ENCODE assay signal across 23 cellular contexts in genomic region chr9:72979405-72980100, GRCh38. TPM values are rescaled to one million over a fixed set of nuclear protein-coding genes. Genes with fewer than 3 reads are reported as not detected.
DNase-seq lines count a peak whose midpoint lies in the region; ATAC-seq, FAIRE-seq and TF ChIP-seq lines count a peak whose summit lies in the region.
"Had no signal": no experiment of that assay in that cellular context is flagged by ENCODE, and none has a peak within 500 bp of the region (broad histone marks: within the 10 kb centered on the region; RNA-seq: fewer than 3 reads in every experiment).

No MANE protein-coding gene starts in this region.

- H3K9me3 ChIP-seq in K562 (replicated peaks; ENCODE audit: control insufficient read depth, insufficient read depth, low read depth, low read length) (no peaks in the 10 kb centered on the region), sigmoid colon (no peaks in the 10 kb centered on the region), SJCRH30 (replicated peaks) (no peaks in the 10 kb centered on the region)
- H3K9me3 ChIP-seq: neutrophil, psoas muscle, vagina had no signal

- TF ChIP-seq EP300 in K562 (IDR thresholded peaks at IDR 0.05; ENCODE audit: low read length) (no peak), sigmoid colon (IDR thresholded peaks at IDR 0.05) (no peak)

- H4K20me1 ChIP-seq in K562 (replicated peaks; ENCODE audit: control insufficient read depth, insufficient read depth, low read length), result no peaks in the 10 kb centered on the region

- in situ Hi-C loops in Caki2 (cut with HindIII; ENCODE audit: low pct_unique_long_range_greater_than_20kb, low sequenced_read_pairs), result no loop called here
- in situ Hi-C loops in K562 (cut with MboI), result no loop called here

- no peak overlapping the region for H2AFZ ChIP-seq in K562 (ENCODE audit: low read depth, low read length)

- no peak overlapping the region for H3K27ac ChIP-seq in K562 (ENCODE audit: extremely low read depth, low read depth, low read length)
- peak overlapping the region in 3 of 4 donors; percentile 6 to 40 (median 9) for H3K27ac ChIP-seq in sigmoid colon
- H3K27ac ChIP-seq in SJCRH30, result no peak overlapping the region
- H3K27ac ChIP-seq: neutrophil, psoas muscle, vagina had no signal

- no peak for TF ChIP-seq RAD21 in K562 (CRISPR knock-in tag; conservative IDR thresholded peaks at IDR 0.05 in 1 of 2, IDR thresholded peaks at IDR 0.05 in 1 of 2)

- no peaks in the 10 kb centered on the region for H3K36me3 Mint-ChIP-seq in activated CD8-positive, alpha-beta T cell treated with anti-CD3 and anti-CD28 coated beads for 36 hours (ENCODE audit: low read depth)

- TF ChIP-seq POLR2A in K562 (conservative IDR thresholded peaks at IDR 0.05) (no peak), sigmoid colon (IDR thresholded peaks at IDR 0.05) (no peak)

- FAIRE-seq in K562 (lab: Jason Lieb, UNC), result no peak
- FAIRE-seq: GM12892 had no signal

- WGBS in K562 (ENCODE audit: insufficient coverage, low coverage, missing lambda C conversion rate), result 20% methylated on average over 1 of the region's 1 CpG
- WGBS in sigmoid colon, 2 donors, result 21 to 74% methylated on average over 1 of the region's 1 CpG

- H3K36me3 ChIP-seq in K562 (ENCODE audit: control insufficient read depth, insufficient read depth, low read length), result no peaks in the 10 kb centered on the region
- H3K36me3 ChIP-seq in sigmoid colon, result no peaks in the 10 kb centered on the region
- no peaks in the 10 kb centered on the region for H3K36me3 ChIP-seq in SJCRH30
- H3K36me3 ChIP-seq: neutrophil, vagina had no signal

- BruUV-seq in K562 (replicated peaks; lab: Mats Ljungman, UMichigan), result no TSS peak

- POLR2A ChIA-PET in K562 (lab: Yijun Ruan, JAX), result no interaction called here
- POLR2A ChIA-PET in activated CD8-positive, alpha-beta T cell treated with anti-CD3 and anti-CD28 coated beads for 36 hours (lab: Charles Lee), result no interaction called here

- no peak overlapping the region for H3K4me3 Mint-ChIP-seq in activated CD8-positive, alpha-beta T cell treated with anti-CD3 and anti-CD28 coated beads for 36 hours
- H3K4me3 Mint-ChIP-seq: activated CD4-positive, alpha-beta T cell treated with anti-CD3 and anti-CD28 coated beads, Interleukin-2, amount 10 ng/mL, durations not matched to agents 7 days and 5 days; H9; T-helper 17 cell had no signal

- H3K9me3 Mint-ChIP-seq in activated CD8-positive, alpha-beta T cell treated with anti-CD3 and anti-CD28 coated beads for 36 hours, result no peaks in the 10 kb centered on the region
- H3K9me3 Mint-ChIP-seq: activated CD4-positive, alpha-beta T cell treated with anti-CD3 and anti-CD28 coated beads, Interleukin-2, amount 10 ng/mL, durations not matched to agents 7 days and 5 days; H9 had no signal

- H3K4me2 ChIP-seq in K562 (ENCODE audit: insufficient read depth, low read length), result no peak overlapping the region

- no peaks in the 10 kb centered on the region for H3K27me3 ChIP-seq in K562 (ENCODE audit: control insufficient read depth in 2 of 2, insufficient read depth in 2 of 2, low read length in 2 of 2)
- no peaks in the 10 kb centered on the region for H3K27me3 ChIP-seq in sigmoid colon
- H3K27me3 ChIP-seq in SJCRH30, result no peaks in the 10 kb centered on the region
- H3K27me3 ChIP-seq: neutrophil, vagina had no signal

- H3K27me3 Mint-ChIP-seq in activated CD8-positive, alpha-beta T cell treated with anti-CD3 and anti-CD28 coated beads for 36 hours, result no peaks in the 10 kb centered on the region
- H3K27me3 Mint-ChIP-seq: activated CD4-positive, alpha-beta T cell treated with anti-CD3 and anti-CD28 coated beads, Interleukin-2, amount 10 ng/mL, durations not matched to agents 7 days and 5 days had no signal

- DNase-seq in Caki2 (ENCODE audit: low read depth) (peak; percentile 10), NCI-H1048 (lab: John Stamatoyannopoulos, UW) (peak; percentile 52), K562 (ENCODE audit: extremely low read depth in 1 of 4, low spot score in 3 of 4) (no peak), sigmoid colon (no peak), SJCRH30 (no peak), mucosa of gallbladder (ENCODE audit: low spot score) (no peak), iPS-NIHi7 (ENCODE audit: extremely low spot score) (no peak)
- no peak for DNase-seq in activated CD8-positive, alpha-beta T cell treated with anti-CD3 and anti-CD28 coated beads for 36 hours
- DNase-seq: activated CD4-positive, alpha-beta T cell treated with anti-CD3 and anti-CD28 coated beads, Interleukin-2, amount 10 ng/mL, durations not matched to agents 7 days and 5 days; activated CD8-positive, alpha-beta memory T cell treated with anti-CD3 and anti-CD28 coated beads, Interleukin-2, amount 50 U/mL, for 4 hours; cortex of kidney; DMS 273 treated with DMSO at 0.1 percent for 48 hours; H9; Karpas-422; NCI-H1105 treated with DMSO at 0.1 percent for 48 hours; NCI-H2107; NCI-H524 treated with DMSO at 0.1 percent for 48 hours; psoas muscle; T-helper 17 cell had no signal

- no peaks in the 10 kb centered on the region for H3K9me1 ChIP-seq in K562 (ENCODE audit: control insufficient read depth, insufficient read depth, low read length)

- no peak overlapping the region for H3K4me3 ChIP-seq in K562
- no peak overlapping the region for H3K4me3 ChIP-seq in sigmoid colon
- H3K4me3 ChIP-seq in SJCRH30, result no peak overlapping the region
- H3K4me3 ChIP-seq: psoas muscle, vagina had no signal

- no peak overlapping the region for H3K27ac Mint-ChIP-seq in activated CD8-positive, alpha-beta T cell treated with anti-CD3 and anti-CD28 coated beads for 36 hours
- H3K27ac Mint-ChIP-seq: activated CD4-positive, alpha-beta T cell treated with anti-CD3 and anti-CD28 coated beads, Interleukin-2, amount 10 ng/mL, durations not matched to agents 7 days and 5 days; H9; T-helper 17 cell had no signal

- no peak for TF ChIP-seq CTCF in K562 (IDR thresholded peaks at IDR 0.05 in 2 of 3, conservative IDR thresholded peaks at IDR 0.05 in 1 of 3; ENCODE audit: insufficient read depth in 2 of 3, low read depth in 1 of 3, low read length in 3 of 3)
- TF ChIP-seq CTCF in sigmoid colon (IDR thresholded peaks at IDR 0.05), result no peak
- no peak for TF ChIP-seq CTCF in activated CD8-positive, alpha-beta T cell treated with anti-CD3 and anti-CD28 coated beads for 36 hours (IDR thresholded peaks at IDR 0.05)

- H3K4me1 Mint-ChIP-seq in activated CD8-positive, alpha-beta T cell treated with anti-CD3 and anti-CD28 coated beads for 36 hours (ENCODE audit: low read depth), result no peaks in the 10 kb centered on the region
- H3K4me1 Mint-ChIP-seq: activated CD4-positive, alpha-beta T cell treated with anti-CD3 and anti-CD28 coated beads, Interleukin-2, amount 10 ng/mL, durations not matched to agents 7 days and 5 days; T-helper 17 cell had no signal

- intact Hi-C loops in K562 (cut with micrococcal nuclease), result no loop called here
- intact Hi-C loops in sigmoid colon (cut with DNase I), result no loop called here
- intact Hi-C loops in activated CD8-positive, alpha-beta T cell treated with anti-CD3 and anti-CD28 coated beads for 36 hours (cut with micrococcal nuclease), result no loop called here

- CTCF ChIA-PET in K562 (lab: Yijun Ruan, JAX; ENCODE audit: low intra/inter-chr PET ratio), result no interaction called here
- CTCF ChIA-PET in activated CD8-positive, alpha-beta T cell treated with anti-CD3 and anti-CD28 coated beads for 36 hours (lab: Charles Lee), result no interaction called here

- H3K4me1 ChIP-seq in K562 (replicated peaks in 1 of 2; ENCODE audit: control insufficient read depth in 2 of 2, insufficient read depth in 2 of 2, low read length in 2 of 2) (no peaks in the 10 kb centered on the region; a peak in 3 of 5 replicates), sigmoid colon (peaks cover 0 to 38% (median 26%) of the 10 kb centered on the region in 4 donors), SJCRH30 (peaks cover 5% of the 10 kb centered on the region)

- no peak overlapping the region for H3K9ac ChIP-seq in K562 (ENCODE audit: insufficient read depth in 1 of 2, low read depth in 2 of 2, low read length in 2 of 2)

- H3K79me2 ChIP-seq in K562 (ENCODE audit: control insufficient read depth, insufficient read depth, low read length), result no peaks in the 10 kb centered on the region

- ATAC-seq in K562, result no peak
- ATAC-seq in activated CD8-positive, alpha-beta T cell treated with anti-CD3 and anti-CD28 coated beads for 36 hours, result no peak
- ATAC-seq: T-helper 17 cell had no signal

TF ChIP-seq in K562, 482 proteins besides CTCF, POLR2A, EP300 and RAD21 (continues in another document):
- TF ChIP-seq, protein P1, sequence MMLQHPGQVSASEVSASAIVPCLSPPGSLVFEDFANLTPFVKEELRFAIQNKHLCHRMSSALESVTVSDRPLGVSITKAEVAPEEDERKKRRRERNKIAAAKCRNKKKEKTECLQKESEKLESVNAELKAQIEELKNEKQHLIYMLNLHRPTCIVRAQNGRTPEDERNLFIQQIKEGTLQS (IDR thresholded peaks at IDR 0.05), result no peak
- TF ChIP-seq, protein P1 (CRISPR knock-in tag; conservative IDR thresholded peaks at IDR 0.05), result no peak

RNA-seq across cellular contexts. Expression of gene ALDH1A1, which starts 26.7 kb away (rescaled TPM):
- total RNA-seq in Caki2 (2014; rRNA removed; shearing (Covaris generic); ENCODE audit: low replicate concordance), result 936 and 953 TPM in 2 replicates
- 1.6 and 2.2 TPM in 2 replicates for total RNA-seq in K562 (2011; cell fraction: chromatin; rRNA removed; ENCODE audit: low replicate concordance)
- 0.26 and 1.2 TPM in 2 replicates for total RNA-seq in K562 (2011; cell fraction: nucleolus; rRNA removed)
- total RNA-seq in K562 (2011; cell fraction: nucleoplasm; rRNA removed), result 1.2 and 1.5 TPM in 2 replicates
- total RNA-seq in K562 (2014; rRNA removed), result 19.8 and 21.0 TPM in 2 replicates
- total RNA-seq in K562 (2014; rRNA removed; fragmentation: Illumina TruSeq; extraction: Trizol), result 32.8 and 38.5 TPM in 2 replicates
- total RNA-seq in K562 (2015; rRNA removed; fragmentation: Illumina TruSeq; extraction: Trizol), result 81.2 and 86.3 TPM in 2 replicates
- total RNA-seq in K562 (2021), result 24.4 and 27.0 TPM in 2 replicates
- 1.3 and 1.8 TPM in 2 replicates for polyA plus RNA-seq in K562 (2011; rRNA removed)
- 0.55 and 0.75 TPM in 2 replicates for polyA plus RNA-seq in K562 (2011; cell fraction: cytosol; rRNA removed)
- 0.41 TPM in 2 replicates for polyA plus RNA-seq in K562 (2011; cell fraction: nucleus; rRNA removed)
- polyA plus RNA-seq in K562 (2012), result 65.5 and 67.1 TPM in 2 replicates
- 26.3 and 29.3 TPM in 2 replicates for polyA plus RNA-seq in K562 (2014; fragmentation: Illumina TruSeq; extraction: Trizol)
- 10 to 100 TPM; 24.4 to 33.0 TPM for polyA plus RNA-seq in K562 (2014; fragmentation: Nextera tagmentation; extraction: Ambion mirVana)
- 20.9 and 21.9 TPM in 2 replicates for polyA plus RNA-seq in K562 (2014; rRNA removed)
- 3.0 and 5.7 TPM in 2 replicates for polyA minus RNA-seq in K562 (2011; rRNA and poly(A)+ RNA removed)
- polyA minus RNA-seq in K562 (2011; cell fraction: cytosol; rRNA and poly(A)+ RNA removed), result 0.86 TPM in 1 of 2 replicates, not detected in the other
- 0.13 and 0.78 TPM in 2 replicates for polyA minus RNA-seq in K562 (2011; cell fraction: nucleus; rRNA and poly(A)+ RNA removed)
- total RNA-seq in sigmoid colon, result 100 to 1,000 TPM; 241 to 353 (median 300) TPM
- polyA plus RNA-seq in sigmoid colon, result 100 to 1,000 TPM in 2 of 3 donors, 10 to 100 TPM in 1; 52.6 to 186 (median 166) TPM
- total RNA-seq in SJCRH30 (2014; rRNA removed; shearing (Covaris generic)), result 1.0 and 1.6 TPM in 2 replicates
- not detected for total RNA-seq in activated CD8-positive, alpha-beta T cell treated with anti-CD3 and anti-CD28 coated beads for 36 hours
- 452 TPM for total RNA-seq in mucosa of gallbladder
- total RNA-seq: activated CD4-positive, alpha-beta T cell treated with anti-CD3 and anti-CD28 coated beads, Interleukin-2, amount 10 ng/mL, durations not matched to agents 7 days and 5 days; OCI-LY7 had no signal

Comparison
In these comparisons a context has a peak if more than half of its experiments do, and no peak if none do; other contexts are left out.
1. DNase-seq: peak in Caki2 (single experiment) and NCI-H1048 (single experiment); none in K562 (0 of 4), sigmoid colon (single experiment), SJCRH30 (0 of 2), activated CD8-positive, alpha-beta T cell treated with anti-CD3 and anti-CD28 coated beads for 36 hours (single experiment), mucosa of gallbladder (single experiment) and iPS-NIHi7 (single experiment).
2. H3K27ac ChIP-seq: peak in sigmoid colon (3 of 4); none in K562 (single experiment) and SJCRH30 (single experiment).